11 cellular contexts compared by ENCODE assay signal in genomic region chr10:1488970-1489548, GRCh38.
DNase-seq lines count a peak whose midpoint lies in the region; ATAC-seq and TF ChIP-seq lines count a peak whose summit lies in the region.
"Had no signal": no experiment of that assay in that cellular context is flagged by ENCODE, and none has a peak within 500 bp of the region (broad histone marks: within the 10 kb centered on the region; RNA-seq: fewer than 3 reads in every experiment).

No MANE protein-coding gene starts in this region.

- peaks cover 11% of the 10 kb centered on the region for H3F3A ChIP-seq in SU-DHL-6 (ENCODE audit: insufficient read depth)

- H3K4me2 ChIP-seq in SU-DHL-6 (ENCODE audit: low read depth, low read length, poor library complexity, severe bottlenecking): peak overlapping the region; percentile 76

- H3K9me3 ChIP-seq in SU-DHL-6 (ENCODE audit: insufficient read depth, low read length): no peaks in the 10 kb centered on the region
- H3K9me3 ChIP-seq: testis had no signal

- H3K79me2 ChIP-seq in SU-DHL-6 (ENCODE audit: insufficient read depth, low read length): no peaks in the 10 kb centered on the region

- H3K4me3 ChIP-seq in SU-DHL-6 (ENCODE audit: insufficient read depth, low read length, poor library complexity, severe bottlenecking): peak overlapping the region; percentile 17
- H3K4me3 ChIP-seq: testis had no signal

- peak overlapping the region; percentile 42 for H3K9ac ChIP-seq in SU-DHL-6 (ENCODE audit: low read length)

- no peaks in the 10 kb centered on the region for H3K9me2 ChIP-seq in SU-DHL-6 (replicated peaks; ENCODE audit: insufficient read depth, low read length)

- no peaks in the 10 kb centered on the region for H3K27me3 ChIP-seq in SU-DHL-6 (ENCODE audit: low read length)
- H3K27me3 ChIP-seq: testis had no signal

- TF ChIP-seq CTCF in GM12874 (IDR thresholded peaks at IDR 0.05; ENCODE audit: insufficient read depth, low read depth, low read length): 0 out of 2 replicates have a peak, but pooled peaks have one; percentile 4
- TF ChIP-seq CTCF in SU-DHL-6 (IDR thresholded peaks at IDR 0.05; ENCODE audit: insufficient read depth, low read length, poor library complexity, severe bottlenecking): no peak

- H4K20me1 ChIP-seq in SU-DHL-6 (ENCODE audit: low read depth, low read length): no peaks in the 10 kb centered on the region

- DNase-seq in stimulated activated CD4-positive, alpha-beta T cell treated with anti-CD3 and anti-CD28 coated beads, Interleukin-2, amount 100 ng/mL, for 24 hours: no peak
- DNase-seq in MV-4-11 (lab: John Stamatoyannopoulos, UW) (no peak), substantia nigra (lab: John Stamatoyannopoulos, UW) (no peak), GOT3 (lab: John Stamatoyannopoulos, UW) (no peak)
- DNase-seq: activated effector memory CD4-positive, alpha-beta T cell treated with anti-CD3 and anti-CD28 coated beads, Interleukin-2, amount 50 U/mL, for 16 hours; testis had no signal

- no peak overlapping the region for H2AFZ ChIP-seq in SU-DHL-6 (ENCODE audit: low read depth, low read length, severe bottlenecking)

- no peaks in the 10 kb centered on the region for H3K36me3 ChIP-seq in SU-DHL-6 (ENCODE audit: low read length)

- H3K27ac ChIP-seq in SU-DHL-6 (ENCODE audit: low read depth, low read length) (peak overlapping the region; percentile 96), substantia nigra (ENCODE audit: low read depth, low read length, poor library complexity, severe bottlenecking) (no peak overlapping the region)
- H3K27ac ChIP-seq: testis had no signal

- ATAC-seq in GM19463 (IDR thresholded peaks at IDR 0.05; ENCODE audit: unreplicated experiment): peak; percentile 97
- peak; percentile 98 for ATAC-seq in HG03066 (IDR thresholded peaks at IDR 0.05; ENCODE audit: low read depth, unreplicated experiment)
- ATAC-seq: left lobe of liver had no signal
